26 cellular contexts compared by ENCODE assay signal in the genomic region with DNA sequence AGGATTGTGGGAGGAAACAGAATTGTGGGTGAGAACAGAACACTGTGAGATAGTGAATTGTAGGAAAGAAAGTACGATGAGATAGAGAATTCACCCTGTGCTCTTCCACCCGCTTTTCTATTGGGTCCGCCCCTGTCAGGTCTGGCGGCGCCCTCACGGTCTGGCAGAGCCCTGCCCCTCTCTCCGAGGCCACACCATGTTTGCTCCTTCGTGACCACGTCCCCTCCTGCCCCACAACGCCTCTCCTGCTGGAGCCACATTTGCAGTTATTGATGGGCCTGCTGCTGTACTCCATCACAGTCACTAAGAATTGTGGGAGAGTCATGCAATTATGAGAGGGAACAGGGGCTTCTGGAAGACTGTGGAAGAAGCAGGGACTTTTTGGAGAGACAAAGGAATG.
"Had no signal": no experiment of that assay in that cellular context is flagged by ENCODE, and none has a peak within 500 bp of the region (broad histone marks: within the 10 kb centered on the region; RNA-seq: fewer than 3 reads in every experiment).

No MANE protein-coding gene starts in this region.

- H3K27ac Mint-ChIP-seq: mesothelial cell of epicardium; naive B cell; natural killer cell; stimulated activated naive CD8-positive, alpha-beta T cell treated with anti-CD3 and anti-CD28 coated beads, Interleukin-15, Interleukin-2, amounts not matched to agents 100 ng/mL and 50 ng/mL, for 24 hours had no signal

- H3K27ac ChIP-seq: heart right ventricle, hepatocyte, left ventricle myocardium inferior, neutrophil, parathyroid adenoma, right atrium auricular region, right lobe of liver, skin epidermis, suprapubic skin, thoracic aorta, tibial artery, upper lobe of right lung had no signal

- H3K79me2 ChIP-seq: hepatocyte, parathyroid adenoma had no signal

- H2AFZ ChIP-seq: hepatocyte, parathyroid adenoma had no signal

- H3K4me1 Mint-ChIP-seq: natural killer cell, nephron progenitor cell had no signal

- ATAC-seq: natural killer cell, upper lobe of right lung had no signal

- H3K36me3 Mint-ChIP-seq: mesothelial cell of epicardium, naive B cell, natural killer cell had no signal

- H3K36me3 ChIP-seq: heart right ventricle, left ventricle myocardium inferior, neutrophil, right atrium auricular region, right lobe of liver, suprapubic skin, thoracic aorta, tibial artery, upper lobe of right lung had no signal

- DNase-seq: heart right ventricle; left ventricle myocardium inferior; mesendoderm; naive B cell; natural killer cell; nephron progenitor cell; occipital lobe; right lobe of liver; stimulated activated CD4-positive, alpha-beta T cell treated with anti-CD3 and anti-CD28 coated beads, Interleukin-12 subunit alpha, Interleukin-12 subunit beta, amount 100 ng/mL, for 4 hours; stimulated activated CD4-positive, alpha-beta T cell treated with anti-CD3 and anti-CD28 coated beads, Interleukin-15, amount 100 ng/mL, for 24 hours; stimulated activated CD4-positive, alpha-beta T cell treated with anti-CD3 and anti-CD28 coated beads, Interleukin-2, amount 100 ng/mL, for 24 hours; stimulated activated CD4-positive, alpha-beta T cell treated with anti-CD3 and anti-CD28 coated beads, Interleukin-4, amount 100 ng/mL, for 1 hour; stimulated activated naive CD4-positive, alpha-beta T cell; tibial artery; trophoblast cell; upper lobe of right lung had no signal

- H3K4me1 ChIP-seq: parathyroid adenoma, right lobe of liver, upper lobe of right lung had no signal

- H3K4me3 Mint-ChIP-seq: mesothelial cell of epicardium; naive B cell; natural killer cell; nephron progenitor cell; stimulated activated naive CD8-positive, alpha-beta T cell treated with anti-CD3 and anti-CD28 coated beads, Interleukin-15, Interleukin-2, amounts not matched to agents 100 ng/mL and 50 ng/mL, for 24 hours had no signal

- H3K9me3 Mint-ChIP-seq: nephron progenitor cell; stimulated activated naive CD8-positive, alpha-beta T cell treated with anti-CD3 and anti-CD28 coated beads, Interleukin-15, Interleukin-2, amounts not matched to agents 100 ng/mL and 50 ng/mL, for 24 hours had no signal

- H3K27me3 ChIP-seq: heart right ventricle, hepatocyte, neutrophil, right atrium auricular region, right lobe of liver, suprapubic skin, tibial artery, upper lobe of right lung had no signal

- H3K4me3 ChIP-seq: heart right ventricle, hepatocyte, left ventricle myocardium inferior, lung, right atrium auricular region, right lobe of liver, suprapubic skin, thoracic aorta, tibial artery, upper lobe of right lung had no signal

- H3K4me2 ChIP-seq: hepatocyte had no signal
